Comparison of ENCODE assay signal across 1 cellular context in the genomic region with DNA sequence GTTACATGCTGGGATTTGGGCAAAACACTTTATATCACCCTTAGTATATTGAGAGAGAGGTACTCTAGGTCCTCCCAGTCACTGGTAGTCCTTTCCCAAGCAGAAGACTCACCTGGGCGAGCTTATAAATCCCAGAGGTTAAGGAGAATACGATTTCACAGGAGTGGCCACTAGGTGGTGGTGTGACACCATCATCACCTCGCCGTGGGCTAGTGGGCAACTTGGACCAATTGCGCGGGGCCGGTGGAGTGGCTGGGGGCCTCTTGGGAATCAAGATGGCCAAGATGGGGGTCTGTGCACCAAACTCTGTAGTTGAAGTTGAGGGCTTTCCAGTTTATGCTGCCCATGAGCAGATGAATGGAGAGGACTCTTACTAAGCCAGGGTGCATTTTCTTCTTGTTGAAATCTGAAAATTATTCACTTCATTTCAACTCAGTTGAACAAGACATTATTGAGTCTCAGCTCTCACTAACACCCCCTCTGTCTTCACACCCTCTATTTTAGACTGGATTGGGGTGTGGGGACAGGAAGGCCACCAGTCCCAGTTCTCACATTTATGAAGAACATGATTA.
TF ChIP-seq lines count a peak whose summit lies in the region.

No MANE protein-coding gene starts in this region.

TF ChIP-seq in IMR-90, 13 proteins besides CTCF, POLR2A, EP300 and RAD21 (continued from another document):
- no peak for TF ChIP-seq USF2 (IDR thresholded peaks at IDR 0.05; ENCODE audit: low read depth, low read length)
- no peak for TF ChIP-seq MAZ (IDR thresholded peaks at IDR 0.05; ENCODE audit: borderline replicate concordance, low read depth, low read length)
- no peak for TF ChIP-seq MAFK (IDR thresholded peaks at IDR 0.05; ENCODE audit: low read depth, low read length)
- TF ChIP-seq, protein P1, sequence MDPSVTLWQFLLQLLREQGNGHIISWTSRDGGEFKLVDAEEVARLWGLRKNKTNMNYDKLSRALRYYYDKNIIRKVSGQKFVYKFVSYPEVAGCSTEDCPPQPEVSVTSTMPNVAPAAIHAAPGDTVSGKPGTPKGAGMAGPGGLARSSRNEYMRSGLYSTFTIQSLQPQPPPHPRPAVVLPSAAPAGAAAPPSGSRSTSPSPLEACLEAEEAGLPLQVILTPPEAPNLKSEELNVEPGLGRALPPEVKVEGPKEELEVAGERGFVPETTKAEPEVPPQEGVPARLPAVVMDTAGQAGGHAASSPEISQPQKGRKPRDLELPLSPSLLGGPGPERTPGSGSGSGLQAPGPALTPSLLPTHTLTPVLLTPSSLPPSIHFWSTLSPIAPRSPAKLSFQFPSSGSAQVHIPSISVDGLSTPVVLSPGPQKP (IDR thresholded peaks at IDR 0.05; ENCODE audit: borderline replicate concordance, low read depth, low read length), result no peak
- no peak for TF ChIP-seq MXI1 (IDR thresholded peaks at IDR 0.05; ENCODE audit: borderline replicate concordance, low read depth, low read length)
- TF ChIP-seq FOS (IDR thresholded peaks at IDR 0.05; ENCODE audit: low read depth, low read length), result no peak
- TF ChIP-seq BHLHE40 (IDR thresholded peaks at IDR 0.05; ENCODE audit: low read depth, low read length), result no peak
TF ChIP-seq in IMR-90: peak in this region for 0.
